Comparison of ENCODE assay signal across 19 cellular contexts in genomic region chr7:111026806-111027205, GRCh38.
A peak's percentile ranks its signal among the peaks of the same experiment; 100 is the strongest.
DNase-seq lines count a peak whose midpoint lies in the region; ATAC-seq, FAIRE-seq and TF ChIP-seq lines count a peak whose summit lies in the region.
"Had no signal": no experiment of that assay in that cellular context is flagged by ENCODE, and none has a peak within 500 bp of the region (broad histone marks: within the 10 kb centered on the region; RNA-seq: fewer than 3 reads in every experiment).

No MANE protein-coding gene starts in this region.

- no peak for TF ChIP-seq CTCF in CD8-positive, alpha-beta T cell (IDR thresholded peaks at IDR 0.05)
- TF ChIP-seq CTCF in GM23338 (conservative IDR thresholded peaks at IDR 0.05; ENCODE audit: low read depth in 2 of 2) (no peak), uterus (IDR thresholded peaks at IDR 0.05) (no peak)

- CTCF ChIA-PET in CD8-positive, alpha-beta T cell (lab: Charles Lee), result interaction anchor here (2.5 kb wide), 1 partner anchor 56 kb away, joined by 9 read pairs; no protein-coding TSS in a partner anchor

- ATAC-seq in CD8-positive, alpha-beta T cell, result no peak
- ATAC-seq in GM23338, result no peak
- peak; percentile 2 for ATAC-seq in activated naive CD8-positive, alpha-beta T cell treated with anti-CD3 and anti-CD28 coated beads, Interleukin-2, amount 10 ng/mL, durations not matched to agents 7 days and 5 days (ENCODE audit: low read depth)
- no peak for ATAC-seq in HG03439 (IDR thresholded peaks at IDR 0.05; ENCODE audit: unreplicated experiment)
- ATAC-seq: gastroesophageal sphincter, lower lobe of right lung had no signal

- no peaks in the 10 kb centered on the region for H3K9me3 ChIP-seq in CD8-positive, alpha-beta T cell (ENCODE audit: low read length)
- no peaks in the 10 kb centered on the region for H3K9me3 ChIP-seq in uterus
- H3K9me3 ChIP-seq: gastroesophageal sphincter, HAP-1, lower lobe of right lung, transverse colon had no signal

- H3K4me1 ChIP-seq in CD8-positive, alpha-beta T cell (ENCODE audit: insufficient read depth, low read length), result peaks cover 84% of the 10 kb centered on the region
- H3K4me1 ChIP-seq in GM23338 (ENCODE audit: insufficient read depth) (peaks cover 18% of the 10 kb centered on the region), uterus (no peaks in the 10 kb centered on the region)

- H3K79me2 ChIP-seq in GM23338 (replicated peaks; ENCODE audit: insufficient read depth), result no peaks in the 10 kb centered on the region

- H3F3A ChIP-seq in GM23338 (replicated peaks; ENCODE audit: low read depth), result no peaks in the 10 kb centered on the region

- intact Hi-C loops in CD8-positive, alpha-beta T cell (cut with DNase I, micrococcal nuclease), result loop anchor here in 1 of 2 experiments (2.0 to 5.0 kb wide), 2 partner anchors 14 to 55 kb away; no protein-coding TSS in a partner anchor
- intact Hi-C loops in uterus (cut with DNase I; ENCODE audit: low total_unique reads), result no loop called here

- no peaks in the 10 kb centered on the region for H3K27me3 ChIP-seq in CD8-positive, alpha-beta T cell (ENCODE audit: insufficient read depth, low read length)
- H3K27me3 ChIP-seq in GM23338 (ENCODE audit: insufficient read depth) (no peaks in the 10 kb centered on the region), uterus (no peaks in the 10 kb centered on the region)
- H3K27me3 ChIP-seq: gastroesophageal sphincter, transverse colon had no signal

- H2AFZ ChIP-seq in GM23338, result no peak overlapping the region

- TF ChIP-seq POLR2A in uterus (IDR thresholded peaks at IDR 0.05), result no peak

- FAIRE-seq in frontal cortex (lab: Jason Lieb, UNC), result no peak

- no peak for DNase-seq in CD8-positive, alpha-beta T cell
- DNase-seq in GM23338 (ENCODE audit: low spot score), result no peak
- DNase-seq in OCI-M1 (lab: John Stamatoyannopoulos, UW), result peak; percentile 40
- DNase-seq in activated naive CD8-positive, alpha-beta T cell treated with anti-CD3 and anti-CD28 coated beads, Interleukin-2, amount 10 ng/mL, durations not matched to agents 7 days and 5 days, result no peak
- DNase-seq in NCI-H446 treated with DMSO at 0.1 percent for 48 hours (lab: John Stamatoyannopoulos, UW), result no peak
- DNase-seq in frontal cortex (ENCODE audit: low spot score in 2 of 2), result no peak
- DNase-seq in uterus, result no peak
- DNase-seq: activated B cell treated with CpG ODN at 0.5 μM for 24 hours, AML-193, aorta, lower lobe of right lung, NCI-H2029, RPMI8226, transverse colon had no signal

- POLR2A ChIA-PET in CD8-positive, alpha-beta T cell (lab: Charles Lee), result no interaction called here
- POLR2A ChIA-PET in activated naive CD8-positive, alpha-beta T cell treated with anti-CD3 and anti-CD28 coated beads, Interleukin-2, amount 10 ng/mL, durations not matched to agents 7 days and 5 days (lab: Charles Lee), result interaction anchor here (1.0 to 8.3 kb wide), 3 partner anchors 14 to 64 kb away, joined by 3 to 50 read pairs (median 7); partner anchors contain the start of gene LRRN3

- H3K9me3 Mint-ChIP-seq in CD8-positive, alpha-beta T cell, result peaks cover 2% of the 10 kb centered on the region
- no peaks in the 10 kb centered on the region; the same call in 2 of the 3 replicates for H3K9me3 Mint-ChIP-seq in GM23338
- H3K9me3 Mint-ChIP-seq in activated naive CD8-positive, alpha-beta T cell treated with anti-CD3 and anti-CD28 coated beads, Interleukin-2, amount 10 ng/mL, durations not matched to agents 7 days and 5 days, result peaks cover 2% of the 10 kb centered on the region
- H3K9me3 Mint-ChIP-seq: activated B cell treated with CpG ODN at 0.5 μM for 24 hours had no signal

- no peak overlapping the region for H3K27ac ChIP-seq in CD8-positive, alpha-beta T cell (ENCODE audit: low read depth, low read length)
- H3K27ac ChIP-seq in GM23338 (ENCODE audit: low read depth) (peak overlapping the region; percentile 32), uterus (no peak overlapping the region)
- H3K27ac ChIP-seq: gastroesophageal sphincter, lower lobe of right lung, transverse colon had no signal

- peaks cover 79% of the 10 kb centered on the region for H3K4me1 Mint-ChIP-seq in CD8-positive, alpha-beta T cell (ENCODE audit: low read depth)
- peaks cover 41% of the 10 kb centered on the region for H3K4me1 Mint-ChIP-seq in GM23338
- peaks cover 68% of the 10 kb centered on the region for H3K4me1 Mint-ChIP-seq in activated naive CD8-positive, alpha-beta T cell treated with anti-CD3 and anti-CD28 coated beads, Interleukin-2, amount 10 ng/mL, durations not matched to agents 7 days and 5 days

- H3K27me3 Mint-ChIP-seq in CD8-positive, alpha-beta T cell (ENCODE audit: low read depth), result no peaks in the 10 kb centered on the region
- no peaks in the 10 kb centered on the region for H3K27me3 Mint-ChIP-seq in GM23338 (ENCODE audit: insufficient read depth, low read depth, poor library complexity)
- no peaks in the 10 kb centered on the region for H3K27me3 Mint-ChIP-seq in activated naive CD8-positive, alpha-beta T cell treated with anti-CD3 and anti-CD28 coated beads, Interleukin-2, amount 10 ng/mL, durations not matched to agents 7 days and 5 days
- H3K27me3 Mint-ChIP-seq: activated B cell treated with CpG ODN at 0.5 μM for 24 hours, progenitor cell of endocrine pancreas had no signal

- no peaks in the 10 kb centered on the region for H3K36me3 Mint-ChIP-seq in CD8-positive, alpha-beta T cell
- peaks cover 2% of the 10 kb centered on the region; the same call in 1 of the 3 replicates for H3K36me3 Mint-ChIP-seq in GM23338 (ENCODE audit: low read depth)
- peaks cover 24% of the 10 kb centered on the region for H3K36me3 Mint-ChIP-seq in activated naive CD8-positive, alpha-beta T cell treated with anti-CD3 and anti-CD28 coated beads, Interleukin-2, amount 10 ng/mL, durations not matched to agents 7 days and 5 days

- H3K27ac Mint-ChIP-seq in CD8-positive, alpha-beta T cell, result peak overlapping the region; percentile 88
- peak overlapping the region; percentile 92 for H3K27ac Mint-ChIP-seq in GM23338
- H3K27ac Mint-ChIP-seq in activated naive CD8-positive, alpha-beta T cell treated with anti-CD3 and anti-CD28 coated beads, Interleukin-2, amount 10 ng/mL, durations not matched to agents 7 days and 5 days, result peak overlapping the region; percentile 96
- H3K27ac Mint-ChIP-seq: activated B cell treated with CpG ODN at 0.5 μM for 24 hours, progenitor cell of endocrine pancreas had no signal

- peak overlapping the region; percentile 12 for H3K4me2 ChIP-seq in GM23338

- H4K20me1 ChIP-seq in GM23338 (replicated peaks; ENCODE audit: insufficient read depth), result no peaks in the 10 kb centered on the region

- H3K9me2 ChIP-seq in GM23338 (ENCODE audit: insufficient read depth), result no peaks in the 10 kb centered on the region

- H3K4me3 Mint-ChIP-seq in CD8-positive, alpha-beta T cell, result peak overlapping the region; percentile 23
- H3K4me3 Mint-ChIP-seq in GM23338, result no peak overlapping the region
- H3K4me3 Mint-ChIP-seq in activated naive CD8-positive, alpha-beta T cell treated with anti-CD3 and anti-CD28 coated beads, Interleukin-2, amount 10 ng/mL, durations not matched to agents 7 days and 5 days, result peak overlapping the region; percentile 79
- H3K4me3 Mint-ChIP-seq: activated B cell treated with CpG ODN at 0.5 μM for 24 hours had no signal

- no peak overlapping the region for H3K4me3 ChIP-seq in CD8-positive, alpha-beta T cell (ENCODE audit: low read depth, low read length)
- H3K4me3 ChIP-seq in GM23338 (no peak overlapping the region), uterus (no peak overlapping the region)
- H3K4me3 ChIP-seq: gastroesophageal sphincter, HAP-1, lower lobe of right lung, skin epidermis, transverse colon had no signal

- H3K36me3 ChIP-seq in CD8-positive, alpha-beta T cell (ENCODE audit: insufficient read depth, low read length), result no peaks in the 10 kb centered on the region
- H3K36me3 ChIP-seq in GM23338 (ENCODE audit: insufficient read depth) (no peaks in the 10 kb centered on the region), uterus (no peaks in the 10 kb centered on the region)
- H3K36me3 ChIP-seq: gastroesophageal sphincter, HAP-1, lower lobe of right lung, transverse colon had no signal

TF ChIP-seq in GM23338, 12 proteins besides CTCF, POLR2A, EP300 and RAD21 (continues in another document):
- TF ChIP-seq EZH2phosphoT487 (IDR thresholded peaks at IDR 0.05; ENCODE audit: unreplicated experiment), result no peak
- no peak for TF ChIP-seq STAT1 (IDR thresholded peaks at IDR 0.05; ENCODE audit: unreplicated experiment)
- no peak for TF ChIP-seq POLR2AphosphoS5 (IDR thresholded peaks at IDR 0.05; ENCODE audit: low read depth)
- TF ChIP-seq ETS1 (IDR thresholded peaks at IDR 0.05), result no peak
- TF ChIP-seq CREB1 (CRISPR knock-in tag; IDR thresholded peaks at IDR 0.05; ENCODE audit: low read depth), result no peak
